Comparison of ENCODE assay signal across 14 cellular contexts in genomic region chr17:1948517-1948825, GRCh38.
DNase-seq lines count a peak whose midpoint lies in the region; ATAC-seq and TF ChIP-seq lines count a peak whose summit lies in the region.
"Had no signal": no experiment of that assay in that cellular context is flagged by ENCODE, and none has a peak within 500 bp of the region (broad histone marks: within the 10 kb centered on the region; RNA-seq: fewer than 3 reads in every experiment).

No MANE protein-coding gene starts in this region.

- peaks cover 14% of the 10 kb centered on the region for H3K36me3 Mint-ChIP-seq in endodermal cell (ENCODE audit: low read depth)
- H3K36me3 Mint-ChIP-seq in activated T-helper 17 cell treated with anti-CD3 and anti-CD28 coated beads, Interleukin-2, amount 50 U/mL, for 72 hours (ENCODE audit: low read depth), result no peaks in the 10 kb centered on the region
- H3K36me3 Mint-ChIP-seq: CD8-positive, alpha-beta T cell had no signal

- H3K4me3 Mint-ChIP-seq in endodermal cell, result no peak overlapping the region
- no peak overlapping the region for H3K4me3 Mint-ChIP-seq in activated T-helper 17 cell treated with anti-CD3 and anti-CD28 coated beads, Interleukin-2, amount 50 U/mL, for 72 hours
- H3K4me3 Mint-ChIP-seq: CD8-positive, alpha-beta T cell; GM23338 had no signal

- H3K36me3 ChIP-seq in left ventricle myocardium inferior (no peaks in the 10 kb centered on the region), H7 (replicated peaks; ENCODE audit: control insufficient read depth, insufficient read depth, low read length) (no peaks in the 10 kb centered on the region), endodermal cell (ENCODE audit: control insufficient read depth, insufficient read depth, low read length) (peaks cover 7% of the 10 kb centered on the region), osteoblast (ENCODE audit: insufficient read depth, low read length) (no peaks in the 10 kb centered on the region), mucosa of descending colon (ENCODE audit: low read depth) (no peaks in the 10 kb centered on the region)
- H3K36me3 ChIP-seq: BLaER1 treated with 17β-estradiol and CSF1 and Interleukin-3, amounts not matched to agents 10 nM and 100 nM had no signal

- intact Hi-C loops in left ventricle myocardium inferior (cut with micrococcal nuclease) (no loop called here), left cardiac atrium (cut with DNase I) (no loop called here), mucosa of descending colon (cut with DNase I, micrococcal nuclease) (no loop called here)

- H3K4me1 ChIP-seq in left ventricle myocardium inferior, result peaks cover 17% of the 10 kb centered on the region
- H3K4me1 ChIP-seq in endodermal cell (ENCODE audit: control insufficient read depth, insufficient read depth, low read length), result peaks cover 10% of the 10 kb centered on the region
- no peaks in the 10 kb centered on the region for H3K4me1 ChIP-seq in osteoblast (ENCODE audit: insufficient read depth, low read length)
- H3K4me1 ChIP-seq in mucosa of descending colon (ENCODE audit: low read depth), result no peaks in the 10 kb centered on the region

- no peaks in the 10 kb centered on the region for H4K20me1 ChIP-seq in osteoblast (ENCODE audit: insufficient read depth, low read length)

- ATAC-seq in left cardiac atrium, result no peak
- ATAC-seq in mucosa of descending colon, result no peak
- ATAC-seq in activated T-helper 17 cell treated with anti-CD3 and anti-CD28 coated beads, Interleukin-2, amount 50 U/mL, for 72 hours (replicated peaks), result no peak
- ATAC-seq: CD8-positive, alpha-beta T cell had no signal

- H3K27ac ChIP-seq in left ventricle myocardium inferior (replicated peaks) (peak overlapping the region; percentile 90), endodermal cell (ENCODE audit: low read depth, low read length) (no peak overlapping the region), osteoblast (ENCODE audit: low read depth, low read length) (no peak overlapping the region)
- H3K27ac ChIP-seq: BLaER1 treated with 17β-estradiol and CSF1 and Interleukin-3, amounts not matched to agents 10 nM and 100 nM had no signal

- no peaks in the 10 kb centered on the region for H3K9me3 ChIP-seq in left ventricle myocardium inferior (replicated peaks)
- H3K9me3 ChIP-seq in endodermal cell (ENCODE audit: control insufficient read depth, low read length), result no peaks in the 10 kb centered on the region
- H3K9me3 ChIP-seq in osteoblast (ENCODE audit: low read depth, low read length), result no peaks in the 10 kb centered on the region
- no peaks in the 10 kb centered on the region for H3K9me3 ChIP-seq in mucosa of descending colon

- peaks cover 2% of the 10 kb centered on the region for H3K9me3 Mint-ChIP-seq in endodermal cell
- no peaks in the 10 kb centered on the region for H3K9me3 Mint-ChIP-seq in activated T-helper 17 cell treated with anti-CD3 and anti-CD28 coated beads, Interleukin-2, amount 50 U/mL, for 72 hours
- H3K9me3 Mint-ChIP-seq: CD8-positive, alpha-beta T cell; GM23338 had no signal

- peak overlapping the region; percentile 68 for H3K27ac Mint-ChIP-seq in endodermal cell
- no peak overlapping the region for H3K27ac Mint-ChIP-seq in activated T-helper 17 cell treated with anti-CD3 and anti-CD28 coated beads, Interleukin-2, amount 50 U/mL, for 72 hours
- H3K27ac Mint-ChIP-seq: CD8-positive, alpha-beta T cell; GM23338 had no signal

- no peaks in the 10 kb centered on the region for H3K79me2 ChIP-seq in osteoblast (ENCODE audit: insufficient read depth, low read length)

- peaks cover 22% of the 10 kb centered on the region for H3K27me3 Mint-ChIP-seq in endodermal cell (ENCODE audit: insufficient read depth)
- H3K27me3 Mint-ChIP-seq in activated T-helper 17 cell treated with anti-CD3 and anti-CD28 coated beads, Interleukin-2, amount 50 U/mL, for 72 hours, result no peaks in the 10 kb centered on the region

- H3K4me1 Mint-ChIP-seq in endodermal cell, result peaks cover 27% of the 10 kb centered on the region
- H3K4me1 Mint-ChIP-seq in activated T-helper 17 cell treated with anti-CD3 and anti-CD28 coated beads, Interleukin-2, amount 50 U/mL, for 72 hours, result peaks cover 6% of the 10 kb centered on the region

- no peak overlapping the region for H3K4me2 ChIP-seq in osteoblast (ENCODE audit: insufficient read depth, low read length)
- H3K4me2 ChIP-seq: GM23338 had no signal

- H3K9ac ChIP-seq in endodermal cell (ENCODE audit: extremely low read depth, low read length, poor library complexity, severe bottlenecking), result no peak overlapping the region

- no peak overlapping the region for H2AFZ ChIP-seq in osteoblast (ENCODE audit: low read length)
- H2AFZ ChIP-seq: GM23338 had no signal

- 94% methylated on average over 7 to 14 of the region's 14 CpGs for WGBS in endodermal cell (ENCODE audit: insufficient coverage in 1 of 2, insufficient read length in 1 of 2), 2 experiments

- TF ChIP-seq CTCF in left ventricle myocardium inferior (IDR thresholded peaks at IDR 0.05; ENCODE audit: borderline replicate concordance) (no peak), endodermal cell (conservative IDR thresholded peaks at IDR 0.05) (no peak), osteoblast (IDR thresholded peaks at IDR 0.05; ENCODE audit: extremely low read depth, low read depth, low read length) (no peak), mucosa of descending colon (IDR thresholded peaks at IDR 0.05) (no peak)

- H3K4me3 ChIP-seq in left ventricle myocardium inferior (no peak overlapping the region), H7 (ENCODE audit: insufficient read depth, low read depth, low read length) (no peak overlapping the region), endodermal cell (ENCODE audit: low read length) (no peak overlapping the region), osteoblast (ENCODE audit: insufficient read depth, low read length) (no peak overlapping the region), mucosa of descending colon (no peak overlapping the region)
- H3K4me3 ChIP-seq: BLaER1 treated with 17β-estradiol and CSF1 and Interleukin-3, amounts not matched to agents 10 nM and 100 nM; GM23338 had no signal

- H3K27me3 ChIP-seq in left ventricle myocardium inferior (ENCODE audit: low read depth), result no peaks in the 10 kb centered on the region
- H3K27me3 ChIP-seq in H7 (ENCODE audit: control insufficient read depth, insufficient read depth, low read length), result no peaks in the 10 kb centered on the region
- H3K27me3 ChIP-seq in endodermal cell (ENCODE audit: control insufficient read depth, insufficient read depth, low read length, poor library complexity, severe bottlenecking), result no peaks in the 10 kb centered on the region
- H3K27me3 ChIP-seq in osteoblast (ENCODE audit: insufficient read depth, low read length), result no peaks in the 10 kb centered on the region
- H3K27me3 ChIP-seq: BLaER1 treated with 17β-estradiol and CSF1 and Interleukin-3, amounts not matched to agents 10 nM and 100 nM had no signal

- DNase-seq in left ventricle myocardium inferior (no peak), left cardiac atrium (no peak), H7 (peak; percentile 55), endodermal cell (no peak), osteoblast (ENCODE audit: insufficient read length, low spot score, missing footprints) (peak; percentile 73), mucosa of descending colon (no peak)
- DNase-seq: 8988T; Calu3; CD8-positive, alpha-beta T cell; DND-41; EL had no signal

Comparison
In these comparisons a context has a peak if more than half of its experiments do, and no peak if none do; other contexts are left out.
1. DNase-seq: peak in H7 (single experiment) and osteoblast (single experiment); none in left ventricle myocardium inferior (single experiment), left cardiac atrium (single experiment), endodermal cell (single experiment) and mucosa of descending colon (0 of 3).